ENCODE assay signal across 8 cellular contexts in genomic region chr11:46554205-46555162, GRCh38. TPM values are rescaled to one million over a fixed set of nuclear protein-coding genes. Genes with fewer than 3 reads are reported as not detected.
A peak's percentile ranks its signal among the peaks of the same experiment; 100 is the strongest.
DNase-seq lines count a peak whose midpoint lies in the region; ATAC-seq and TF ChIP-seq lines count a peak whose summit lies in the region.

No MANE protein-coding gene starts in this region.

- H3K4me3 Mint-ChIP-seq in activated CD8-positive, alpha-beta T cell treated with anti-CD3 and anti-CD28 coated beads for 36 hours, result no peak overlapping the region

- H3K79me2 ChIP-seq in smooth muscle cell (ENCODE audit: low read depth), result peaks cover 84% of the 10 kb centered on the region

- ATAC-seq in Right ventricle myocardium inferior, result peak; percentile 57
- ATAC-seq in activated CD8-positive, alpha-beta T cell treated with anti-CD3 and anti-CD28 coated beads for 36 hours, result no peak

- H3K4me1 ChIP-seq in left ventricle myocardium inferior (peaks cover 49% of the 10 kb centered on the region), smooth muscle cell (ENCODE audit: low read depth) (peaks cover 22% of the 10 kb centered on the region)

- H2AFZ ChIP-seq in smooth muscle cell (ENCODE audit: low read depth), result no peak overlapping the region

- H3K9me3 ChIP-seq in left ventricle myocardium inferior (replicated peaks) (no peaks in the 10 kb centered on the region), smooth muscle cell (replicated peaks; ENCODE audit: low read depth) (no peaks in the 10 kb centered on the region)

- no peaks in the 10 kb centered on the region for H3K9me3 Mint-ChIP-seq in activated CD8-positive, alpha-beta T cell treated with anti-CD3 and anti-CD28 coated beads for 36 hours

- intact Hi-C loops in Right ventricle myocardium inferior (cut with DNase I) (loop anchor here (5.0 kb wide), 1 partner anchor 38 kb away; the partner anchor contains the start of gene AMBRA1), cardiac septum (cut with DNase I) (no loop called here), left ventricle myocardium inferior (cut with micrococcal nuclease) (no loop called here)
- intact Hi-C loops in activated CD8-positive, alpha-beta T cell treated with anti-CD3 and anti-CD28 coated beads for 36 hours (cut with micrococcal nuclease), result no loop called here

- peak overlapping the region; percentile 3 for H3K27ac Mint-ChIP-seq in activated CD8-positive, alpha-beta T cell treated with anti-CD3 and anti-CD28 coated beads for 36 hours

- peaks cover 99% of the 10 kb centered on the region for H4K20me1 ChIP-seq in smooth muscle cell (ENCODE audit: low read depth)

- peak overlapping the region; percentile 7 for H3K9ac ChIP-seq in smooth muscle cell (ENCODE audit: low read depth)

- POLR2A ChIA-PET in activated CD8-positive, alpha-beta T cell treated with anti-CD3 and anti-CD28 coated beads for 36 hours (lab: Charles Lee), result interaction anchor here (0.6 kb wide), 1 partner anchor 22 kb away, joined by 3 read pairs; no protein-coding TSS in a partner anchor

- WGBS in smooth muscle cell (ENCODE audit: low lambda C conversion rate), result 71% methylated on average over 5 of the region's 5 CpGs

- no peaks in the 10 kb centered on the region for H3K36me3 ChIP-seq in left ventricle myocardium inferior
- H3K36me3 ChIP-seq in smooth muscle cell (ENCODE audit: low read depth), result no peaks in the 10 kb centered on the region

- peak overlapping the region; percentile 2 for H3K4me2 ChIP-seq in smooth muscle cell

- H3K27me3 ChIP-seq in left ventricle myocardium inferior (ENCODE audit: low read depth), result no peaks in the 10 kb centered on the region
- no peaks in the 10 kb centered on the region for H3K27me3 ChIP-seq in smooth muscle cell (ENCODE audit: low read depth)

- peaks cover 3% of the 10 kb centered on the region for H3F3A ChIP-seq in smooth muscle cell (ENCODE audit: low read depth)

- no peak for TF ChIP-seq CTCF in activated CD8-positive, alpha-beta T cell treated with anti-CD3 and anti-CD28 coated beads for 36 hours (IDR thresholded peaks at IDR 0.05)
- TF ChIP-seq CTCF in left ventricle myocardium inferior (IDR thresholded peaks at IDR 0.05; ENCODE audit: borderline replicate concordance) (no peak), smooth muscle cell (IDR thresholded peaks at IDR 0.05; ENCODE audit: borderline replicate concordance, insufficient read depth, poor library complexity, severe bottlenecking) (no peak)

- no peak for DNase-seq in Right ventricle myocardium inferior (ENCODE audit: missing footprints)
- DNase-seq in cardiac septum (ENCODE audit: low spot score), result no peak
- DNase-seq in activated CD8-positive, alpha-beta T cell treated with anti-CD3 and anti-CD28 coated beads for 36 hours, result no peak
- no peak for DNase-seq in left ventricle myocardium inferior
- DNase-seq in smooth muscle cell (lab: John Stamatoyannopoulos, UW; ENCODE audit: unreplicated experiment), result no peak
- no peak for DNase-seq in GM19238 (ENCODE audit: insufficient read length, low spot score)
- DNase-seq in stimulated activated CD4-positive, alpha-beta T cell treated with anti-CD3 and anti-CD28 coated beads, Interleukin-1b, Interleukin-23, amount 100 ng/mL, for 48 hours, result no peak
- no peak for DNase-seq in SHP77 (lab: John Stamatoyannopoulos, UW)

- peaks cover 1% of the 10 kb centered on the region for H3K36me3 Mint-ChIP-seq in activated CD8-positive, alpha-beta T cell treated with anti-CD3 and anti-CD28 coated beads for 36 hours (ENCODE audit: low read depth)

- H3K4me1 Mint-ChIP-seq in activated CD8-positive, alpha-beta T cell treated with anti-CD3 and anti-CD28 coated beads for 36 hours (ENCODE audit: low read depth), result peaks cover 47% of the 10 kb centered on the region

- CTCF ChIA-PET in activated CD8-positive, alpha-beta T cell treated with anti-CD3 and anti-CD28 coated beads for 36 hours (lab: Charles Lee), result interaction anchor here (1.0 to 2.6 kb wide), 5 partner anchors 19 to 166 kb away, joined by 3 to 16 read pairs (median 5); partner anchors contain the start of genes ATG13 and HARBI1

- H3K27ac ChIP-seq in left ventricle myocardium inferior (replicated peaks) (peak overlapping the region; percentile 65), smooth muscle cell (ENCODE audit: low read depth) (peak overlapping the region; percentile 84)

- H3K27me3 Mint-ChIP-seq in activated CD8-positive, alpha-beta T cell treated with anti-CD3 and anti-CD28 coated beads for 36 hours, result no peaks in the 10 kb centered on the region

- H3K4me3 ChIP-seq in left ventricle myocardium inferior (no peak overlapping the region), smooth muscle cell (no peak overlapping the region)

RNA-seq across cellular contexts. Expression of gene AMBRA1, which starts 39.3 kb away (rescaled TPM):
- total RNA-seq in Right ventricle myocardium inferior (14.8 TPM), cardiac septum (18.0 TPM), left ventricle myocardium inferior (14.2 TPM), smooth muscle cell (24.2 and 38.3 TPM in 2 replicates)
- total RNA-seq in activated CD8-positive, alpha-beta T cell treated with anti-CD3 and anti-CD28 coated beads for 36 hours, result 10 to 100 TPM; 24.0 to 24.1 TPM
- 10.3 and 11.5 TPM in 2 replicates for polyA plus RNA-seq in smooth muscle cell
